In the genomic region with DNA sequence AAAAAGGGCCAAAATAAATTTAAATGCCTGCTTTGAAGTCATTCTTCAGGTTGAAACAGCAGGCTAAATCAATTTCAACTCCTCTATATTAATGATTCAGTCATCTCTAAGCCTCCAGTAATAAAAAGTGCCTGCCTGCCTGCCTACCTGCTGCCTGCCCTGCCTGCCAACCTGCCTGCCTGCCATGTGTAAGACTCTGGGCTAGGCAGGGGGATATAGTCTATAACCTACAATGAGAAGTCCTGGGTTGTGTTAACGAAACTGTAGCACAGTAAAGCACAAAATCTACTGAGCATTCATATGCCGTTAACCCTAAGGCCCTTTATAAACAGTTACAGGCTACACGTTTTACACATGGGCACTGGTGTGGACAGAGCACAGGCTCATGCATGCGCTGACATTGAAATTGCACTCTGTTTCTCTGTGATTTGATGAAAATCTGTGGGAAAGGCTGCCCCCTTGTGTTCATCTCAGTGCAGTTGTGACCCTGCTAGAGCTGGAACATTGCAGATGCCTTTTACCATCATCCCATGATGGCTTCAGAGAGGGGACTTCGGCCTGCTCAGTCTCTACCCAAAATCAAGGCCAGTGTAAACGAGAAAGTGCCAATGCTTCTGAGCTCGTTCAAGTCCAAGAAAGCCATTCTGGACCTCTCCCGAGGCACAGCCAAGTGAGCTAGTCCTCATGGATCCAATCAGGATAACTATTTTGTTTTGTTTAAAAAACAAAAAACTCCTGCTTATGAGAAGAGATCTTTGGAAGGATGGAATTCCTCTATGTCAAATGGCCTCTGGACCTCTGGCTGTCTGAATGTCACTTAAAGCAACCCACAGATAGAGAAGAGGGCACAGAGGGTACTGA, we compare ENCODE assay signal across 1 cellular context.
TF ChIP-seq lines count a peak whose summit lies in the region.

No MANE protein-coding gene starts in this region.

TF ChIP-seq in IMR-90, 13 proteins besides CTCF, POLR2A, EP300 and RAD21 (continued from another document):
- TF ChIP-seq SMC3 (IDR thresholded peaks at IDR 0.05; ENCODE audit: low read depth, low read length) (peak; percentile 91), FOS (IDR thresholded peaks at IDR 0.05; ENCODE audit: low read depth, low read length) (no peak), CEBPB (IDR thresholded peaks at IDR 0.05; ENCODE audit: low read depth, low read length) (no peak), NFE2L2 (IDR thresholded peaks at IDR 0.05; ENCODE audit: low read depth, low read length) (no peak), CHD1 (IDR thresholded peaks at IDR 0.05; ENCODE audit: low read depth, low read length) (no peak), MXI1 (IDR thresholded peaks at IDR 0.05; ENCODE audit: borderline replicate concordance, low read depth, low read length) (0 out of 2 replicates have a peak, but pooled peaks have one; percentile 53)
- TF ChIP-seq, protein P1, sequence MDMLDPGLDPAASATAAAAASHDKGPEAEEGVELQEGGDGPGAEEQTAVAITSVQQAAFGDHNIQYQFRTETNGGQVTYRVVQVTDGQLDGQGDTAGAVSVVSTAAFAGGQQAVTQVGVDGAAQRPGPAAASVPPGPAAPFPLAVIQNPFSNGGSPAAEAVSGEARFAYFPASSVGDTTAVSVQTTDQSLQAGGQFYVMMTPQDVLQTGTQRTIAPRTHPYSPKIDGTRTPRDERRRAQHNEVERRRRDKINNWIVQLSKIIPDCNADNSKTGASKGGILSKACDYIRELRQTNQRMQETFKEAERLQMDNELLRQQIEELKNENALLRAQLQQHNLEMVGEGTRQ (IDR thresholded peaks at IDR 0.05; ENCODE audit: low read depth, low read length): no peak
